Comparison of ENCODE assay signal across 18 cellular contexts in the genomic region with DNA sequence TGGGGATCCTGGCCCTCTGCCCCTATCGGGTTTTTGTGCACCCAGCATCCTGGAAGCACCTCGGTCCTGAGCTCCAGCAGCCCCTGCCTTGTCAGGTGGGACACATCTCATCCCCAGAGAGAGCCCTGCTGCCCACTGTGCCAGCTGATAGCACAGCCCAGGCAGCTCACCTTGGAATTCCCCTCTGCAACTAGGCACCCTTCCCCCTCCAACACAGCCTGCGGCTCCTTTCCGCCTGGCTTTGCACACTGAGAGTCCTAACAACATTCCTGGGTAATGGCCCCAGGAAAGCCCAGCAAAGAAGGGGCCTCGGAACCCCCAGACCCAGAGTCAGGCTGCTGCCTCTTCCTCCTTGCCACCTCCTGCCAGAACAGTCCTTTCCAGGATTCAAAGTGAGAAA. TPM values are rescaled to one million over a fixed set of nuclear protein-coding genes. Genes with fewer than 3 reads are reported as not detected.
"Had no signal": no experiment of that assay in that cellular context is flagged by ENCODE, and none has a peak within 500 bp of the region (broad histone marks: within the 10 kb centered on the region; RNA-seq: fewer than 3 reads in every experiment).

No MANE protein-coding gene starts in this region.

- H3K36me3 Mint-ChIP-seq: activated CD8-positive, alpha-beta memory T cell treated with anti-CD3 and anti-CD28 coated beads, Interleukin-2, amount 10 ng/mL, durations not matched to agents 7 days and 5 days; activated naive CD8-positive, alpha-beta T cell had no signal

- H3K9me3 Mint-ChIP-seq: activated T-cell treated with anti-CD3 and anti-CD28 coated beads, Interleukin-2, amount 50 U/mL, for 24 hours; endodermal cell; neural crest cell had no signal

- H3K4me3 Mint-ChIP-seq: activated CD8-positive, alpha-beta memory T cell treated with anti-CD3 and anti-CD28 coated beads, Interleukin-2, amount 10 ng/mL, durations not matched to agents 7 days and 5 days; activated naive CD8-positive, alpha-beta T cell; activated T-cell treated with anti-CD3 and anti-CD28 coated beads, Interleukin-2, amount 50 U/mL, for 24 hours; endodermal cell; neural crest cell had no signal

- H3K27ac Mint-ChIP-seq: activated CD8-positive, alpha-beta memory T cell treated with anti-CD3 and anti-CD28 coated beads, Interleukin-2, amount 10 ng/mL, durations not matched to agents 7 days and 5 days; activated naive CD8-positive, alpha-beta T cell; activated T-cell treated with anti-CD3 and anti-CD28 coated beads, Interleukin-2, amount 50 U/mL, for 24 hours; endodermal cell had no signal

- H3K4me3 ChIP-seq: stomach had no signal

- H2AFZ ChIP-seq: parathyroid adenoma had no signal

- FAIRE-seq: keratinocyte, urothelium cell line had no signal

- DNase-seq: activated CD4-positive, alpha-beta T cell treated with anti-CD3 and anti-CD28 coated beads for 1 hour; activated CD4-positive, alpha-beta T cell treated with anti-CD3 and anti-CD28 coated beads, Interleukin-2, amount 50 U/mL, for 48 hours; activated CD8-positive, alpha-beta memory T cell treated with anti-CD3 and anti-CD28 coated beads, Interleukin-2, amount 10 ng/mL, durations not matched to agents 7 days and 5 days; activated effector memory CD4-positive, alpha-beta T cell treated with Interleukin-2 at 50 U/mL for 16 hours; activated T-cell treated with anti-CD3 and anti-CD28 coated beads, Interleukin-2, amount 50 U/mL, for 24 hours; endodermal cell; glutamatergic neuron; retina; stimulated activated CD4-positive, alpha-beta T cell treated with anti-CD3 and anti-CD28 coated beads, Interleukin-15, amount 100 ng/mL, for 24 hours; stimulated activated CD4-positive, alpha-beta T cell treated with anti-CD3 and anti-CD28 coated beads, Interleukin-4, amount 100 ng/mL, for 4 hours; stomach had no signal

- H3K27ac ChIP-seq: parathyroid adenoma, stomach had no signal

- H3K36me3 ChIP-seq: stomach had no signal

- ATAC-seq: activated CD8-positive, alpha-beta memory T cell treated with anti-CD3 and anti-CD28 coated beads, Interleukin-2, amount 10 ng/mL, durations not matched to agents 7 days and 5 days had no signal

- H3K9me3 ChIP-seq: stomach had no signal

- H3K4me1 ChIP-seq: parathyroid adenoma had no signal

- H3K79me2 ChIP-seq: parathyroid adenoma had no signal

RNA-seq across cellular contexts. Expression of a gene that starts 5.9 kb away (rescaled TPM):
- total RNA-seq: activated CD8-positive, alpha-beta memory T cell treated with anti-CD3 and anti-CD28 coated beads, Interleukin-2, amount 10 ng/mL, durations not matched to agents 7 days and 5 days; dermis microvascular lymphatic vessel endothelial cell had no signal
- polyA plus RNA-seq: esophagus, keratinocyte had no signal
